ENCODE assay signal across 21 cellular contexts in genomic region chr1:90201467-90202358, GRCh38.
DNase-seq lines count a peak whose midpoint lies in the region; ATAC-seq, FAIRE-seq and TF ChIP-seq lines count a peak whose summit lies in the region.
"Had no signal": no experiment of that assay in that cellular context is flagged by ENCODE, and none has a peak within 500 bp of the region (broad histone marks: within the 10 kb centered on the region; RNA-seq: fewer than 3 reads in every experiment).

No MANE protein-coding gene starts in this region.

- H3K4me1 Mint-ChIP-seq in activated CD4-positive, alpha-beta memory T cell treated with anti-CD3 and anti-CD28 coated beads for 36 hours (ENCODE audit: low read depth): no peaks in the 10 kb centered on the region
- no peaks in the 10 kb centered on the region for H3K4me1 Mint-ChIP-seq in T-helper 17 cell
- H3K4me1 Mint-ChIP-seq: B cell had no signal

- intact Hi-C loops in K562 (cut with micrococcal nuclease): no loop called here
- intact Hi-C loops in left colon (cut with DNase I, micrococcal nuclease): no loop called here
- intact Hi-C loops in activated CD4-positive, alpha-beta memory T cell treated with anti-CD3 and anti-CD28 coated beads for 36 hours (cut with micrococcal nuclease): no loop called here

- H3K9ac ChIP-seq in K562 (ENCODE audit: insufficient read depth in 1 of 2, low read depth in 2 of 2, low read length in 2 of 2): no peak overlapping the region

- no peak for TF ChIP-seq CTCF in K562 (IDR thresholded peaks at IDR 0.05 in 2 of 3, conservative IDR thresholded peaks at IDR 0.05 in 1 of 3; ENCODE audit: insufficient read depth in 2 of 3, low read depth in 1 of 3, low read length in 3 of 3)

- no peaks in the 10 kb centered on the region for H3K36me3 ChIP-seq in K562 (ENCODE audit: control insufficient read depth, insufficient read depth, low read length)
- H3K36me3 ChIP-seq: gastroesophageal sphincter, vagina had no signal

- H3K9me3 ChIP-seq in K562 (replicated peaks; ENCODE audit: control insufficient read depth, insufficient read depth, low read depth, low read length) (no peaks in the 10 kb centered on the region), T-helper 17 cell (ENCODE audit: control insufficient read depth, low read length, poor library complexity, severe bottlenecking) (no peaks in the 10 kb centered on the region)
- H3K9me3 ChIP-seq: gastroesophageal sphincter, vagina had no signal

- CTCF ChIA-PET in K562 (lab: Yijun Ruan, JAX; ENCODE audit: low intra/inter-chr PET ratio): no interaction called here
- CTCF ChIA-PET in activated CD4-positive, alpha-beta memory T cell treated with anti-CD3 and anti-CD28 coated beads for 36 hours (lab: Charles Lee): no interaction called here

- no peak for FAIRE-seq in K562 (lab: Jason Lieb, UNC)
- FAIRE-seq: G401.6, HTR-8/SVneo, kidney had no signal

- ATAC-seq in K562 (no peak), left colon (peak; percentile 78), T-helper 17 cell (no peak)
- ATAC-seq: gastroesophageal sphincter; natural killer cell treated with Interleukin-12 subunit alpha and Interleukin-12 subunit beta and Interleukin-15 and Interleukin-18, amount 100 ng/mL, for 72 hours; right cardiac atrium had no signal

- H3K9me3 Mint-ChIP-seq in activated CD4-positive, alpha-beta memory T cell treated with anti-CD3 and anti-CD28 coated beads for 36 hours: no peaks in the 10 kb centered on the region
- H3K9me3 Mint-ChIP-seq: natural killer cell treated with Interleukin-12 subunit alpha and Interleukin-12 subunit beta and Interleukin-15 and Interleukin-18, amount 100 ng/mL, for 72 hours had no signal

- no TSS peak for BruUV-seq in K562 (replicated peaks; lab: Mats Ljungman, UMichigan)

- H3K4me3 Mint-ChIP-seq in activated CD4-positive, alpha-beta memory T cell treated with anti-CD3 and anti-CD28 coated beads for 36 hours: no peak overlapping the region
- no peak overlapping the region for H3K4me3 Mint-ChIP-seq in T-helper 17 cell
- H3K4me3 Mint-ChIP-seq: B cell; natural killer cell treated with Interleukin-12 subunit alpha and Interleukin-12 subunit beta and Interleukin-15 and Interleukin-18, amount 100 ng/mL, for 72 hours had no signal

- TF ChIP-seq EP300 in K562 (IDR thresholded peaks at IDR 0.05; ENCODE audit: low read length): no peak

- no peak overlapping the region for H3K4me2 ChIP-seq in K562 (ENCODE audit: insufficient read depth, low read length)

- H3K36me3 Mint-ChIP-seq in activated CD4-positive, alpha-beta memory T cell treated with anti-CD3 and anti-CD28 coated beads for 36 hours: no peaks in the 10 kb centered on the region
- H3K36me3 Mint-ChIP-seq in T-helper 17 cell (ENCODE audit: low read depth): no peaks in the 10 kb centered on the region
- H3K36me3 Mint-ChIP-seq: natural killer cell treated with Interleukin-12 subunit alpha and Interleukin-12 subunit beta and Interleukin-15 and Interleukin-18, amount 100 ng/mL, for 72 hours had no signal

- no peak overlapping the region for H3K4me3 ChIP-seq in K562
- H3K4me3 ChIP-seq: dorsolateral prefrontal cortex, gastroesophageal sphincter, vagina had no signal

- POLR2A ChIA-PET in K562 (lab: Yijun Ruan, JAX): no interaction called here
- POLR2A ChIA-PET in activated CD4-positive, alpha-beta memory T cell treated with anti-CD3 and anti-CD28 coated beads for 36 hours (lab: Charles Lee): no interaction called here

- 10% methylated on average over 6 of the region's 6 CpGs for WGBS in K562 (ENCODE audit: insufficient coverage, low coverage, missing lambda C conversion rate)

- H3K9me1 ChIP-seq in K562 (ENCODE audit: control insufficient read depth, insufficient read depth, low read length): no peaks in the 10 kb centered on the region

- no peak for TF ChIP-seq RAD21 in K562 (CRISPR knock-in tag; conservative IDR thresholded peaks at IDR 0.05 in 1 of 2, IDR thresholded peaks at IDR 0.05 in 1 of 2)

- no peaks in the 10 kb centered on the region for H3K79me2 ChIP-seq in K562 (ENCODE audit: control insufficient read depth, insufficient read depth, low read length)

- H2AFZ ChIP-seq in K562 (ENCODE audit: low read depth, low read length): no peak overlapping the region

- in situ Hi-C loops in ACHN (cut with HindIII; ENCODE audit: low pct_ligation_motif_present, low pct_unique_long_range_greater_than_20kb, low sequenced_read_pairs) (no loop called here), K562 (cut with MboI) (no loop called here)

- H3K4me1 ChIP-seq in K562 (replicated peaks in 1 of 2; ENCODE audit: control insufficient read depth in 2 of 2, insufficient read depth in 2 of 2, low read length in 2 of 2): no peaks in the 10 kb centered on the region
- H3K4me1 ChIP-seq: gastroesophageal sphincter, vagina had no signal

- no peak overlapping the region for H3K27ac ChIP-seq in K562 (ENCODE audit: extremely low read depth, low read depth, low read length)
- H3K27ac ChIP-seq: dorsolateral prefrontal cortex, gastroesophageal sphincter, vagina had no signal

- H3K27me3 Mint-ChIP-seq in activated CD4-positive, alpha-beta memory T cell treated with anti-CD3 and anti-CD28 coated beads for 36 hours: peaks cover 2% of the 10 kb centered on the region
- peaks cover 33% of the 10 kb centered on the region for H3K27me3 Mint-ChIP-seq in T-helper 17 cell

- no peaks in the 10 kb centered on the region for H4K20me1 ChIP-seq in K562 (replicated peaks; ENCODE audit: control insufficient read depth, insufficient read depth, low read length)

- no peak for TF ChIP-seq POLR2A in K562 (conservative IDR thresholded peaks at IDR 0.05)

- DNase-seq in ACHN (peak; percentile 9), HPDE6-E6E7 (ENCODE audit: extremely low spot score) (peak; percentile 32), K562 (ENCODE audit: extremely low read depth in 1 of 4, low spot score in 3 of 4) (no peak), left colon (peak; percentile 53 to 65), superior temporal gyrus (ENCODE audit: extremely low spot score) (no peak), T-helper 17 cell (no peak)
- no peak for DNase-seq in stimulated activated naive CD4-positive, alpha-beta T cell (lab: John Stamatoyannopoulos, UW)
- no peak for DNase-seq in activated CD4-positive, alpha-beta memory T cell treated with anti-CD3 and anti-CD28 coated beads for 36 hours
- DNase-seq: activated CD4-positive, alpha-beta T cell treated with anti-CD3 and anti-CD28 coated beads for 4 hours; activated T-cell treated with anti-CD3 and anti-CD28 coated beads, Interleukin-2, amount 50 U/mL, for 48 hours; dorsolateral prefrontal cortex; kidney; NCI-H1092; right cardiac atrium; stimulated activated CD4-positive, alpha-beta T cell treated with anti-CD3 and anti-CD28 coated beads, Interleukin-4, amount 100 ng/mL, for 1 hour had no signal

- H3K27me3 ChIP-seq in K562 (ENCODE audit: control insufficient read depth in 2 of 2, insufficient read depth in 2 of 2, low read length in 2 of 2): no peaks in the 10 kb centered on the region; a peak in 1 of 5 replicates
- H3K27me3 ChIP-seq: gastroesophageal sphincter, vagina had no signal

- no peak overlapping the region for H3K27ac Mint-ChIP-seq in activated CD4-positive, alpha-beta memory T cell treated with anti-CD3 and anti-CD28 coated beads for 36 hours
- H3K27ac Mint-ChIP-seq in T-helper 17 cell: no peak overlapping the region
- H3K27ac Mint-ChIP-seq: B cell; natural killer cell treated with Interleukin-12 subunit alpha and Interleukin-12 subunit beta and Interleukin-15 and Interleukin-18, amount 100 ng/mL, for 72 hours had no signal

TF ChIP-seq in K562, 482 proteins besides CTCF, POLR2A, EP300 and RAD21 (continues in another document):
- TF ChIP-seq, protein P1, sequence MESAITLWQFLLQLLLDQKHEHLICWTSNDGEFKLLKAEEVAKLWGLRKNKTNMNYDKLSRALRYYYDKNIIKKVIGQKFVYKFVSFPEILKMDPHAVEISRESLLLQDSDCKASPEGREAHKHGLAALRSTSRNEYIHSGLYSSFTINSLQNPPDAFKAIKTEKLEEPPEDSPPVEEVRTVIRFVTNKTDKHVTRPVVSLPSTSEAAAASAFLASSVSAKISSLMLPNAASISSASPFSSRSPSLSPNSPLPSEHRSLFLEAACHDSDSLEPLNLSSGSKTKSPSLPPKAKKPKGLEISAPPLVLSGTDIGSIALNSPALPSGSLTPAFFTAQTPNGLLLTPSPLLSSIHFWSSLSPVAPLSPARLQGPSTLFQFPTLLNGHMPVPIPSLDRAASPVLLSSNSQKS (CRISPR knock-in tag; IDR thresholded peaks at IDR 0.05): no peak
- TF ChIP-seq CCNT2 (IDR thresholded peaks at IDR 0.05; ENCODE audit: borderline replicate concordance, extremely low read depth, insufficient read length, low read depth, low read length): no peak
- TF ChIP-seq TARDBP (IDR thresholded peaks at IDR 0.05): no peak
- no peak for TF ChIP-seq SMAD3 (CRISPR knock-in tag; conservative IDR thresholded peaks at IDR 0.05)
- no peak for TF ChIP-seq AFF4 (CRISPR knock-in tag; IDR thresholded peaks at IDR 0.05)
- no peak for TF ChIP-seq CBX2 (IDR thresholded peaks at IDR 0.05; ENCODE audit: insufficient read depth, low read length, poor library complexity, severe bottlenecking)
- TF ChIP-seq BACH1 (tag; IDR thresholded peaks at IDR 0.05): no peak
- TF ChIP-seq PCBP2 (IDR thresholded peaks at IDR 0.05; ENCODE audit: low read depth, low read length, poor library complexity, severe bottlenecking): no peak

Comparison
In these comparisons a context has a peak if more than half of its experiments do, and no peak if none do; other contexts are left out.
1. DNase-seq: peak in ACHN (single experiment), HPDE6-E6E7 (single experiment) and left colon (2 of 2); none in K562 (0 of 4), stimulated activated naive CD4-positive, alpha-beta T cell (0 of 6), activated CD4-positive, alpha-beta memory T cell treated with anti-CD3 and anti-CD28 coated beads for 36 hours (single experiment), superior temporal gyrus (single experiment) and T-helper 17 cell (0 of 3).